In the genomic region with DNA sequence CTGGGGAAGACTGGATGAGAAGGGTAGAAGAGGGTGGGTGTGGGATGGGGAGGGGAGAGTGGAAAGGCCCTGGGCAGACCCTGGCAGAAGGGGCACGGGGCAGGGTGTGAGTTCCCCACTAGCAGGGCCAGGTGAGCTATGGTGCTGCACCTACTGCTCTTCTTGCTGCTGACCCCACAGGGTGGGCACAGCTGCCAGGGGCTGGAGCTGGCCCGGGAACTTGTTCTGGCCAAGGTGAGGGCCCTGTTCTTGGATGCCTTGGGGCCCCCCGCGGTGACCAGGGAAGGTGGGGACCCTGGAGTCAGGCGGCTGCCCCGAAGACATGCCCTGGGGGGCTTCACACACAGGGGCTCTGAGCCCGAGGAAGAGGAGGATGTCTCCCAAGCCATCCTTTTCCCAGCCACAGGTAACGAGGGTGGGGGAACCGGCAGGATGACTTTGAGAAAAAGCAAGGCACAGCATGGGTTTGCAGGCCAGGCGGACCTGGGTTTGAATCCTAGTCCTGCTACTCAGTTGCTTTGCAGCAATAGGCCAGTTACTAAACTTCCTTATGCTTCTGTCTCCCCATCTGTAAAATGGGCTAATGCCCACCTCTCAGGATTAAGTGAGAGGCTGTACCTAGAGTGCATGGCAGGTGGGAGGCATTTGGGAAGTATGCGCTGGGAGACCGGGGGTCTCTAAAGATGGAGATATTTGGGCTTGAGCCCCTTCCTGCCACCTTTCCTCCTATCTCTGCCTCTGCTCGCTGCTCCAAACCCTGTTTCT, we compare ENCODE assay signal across 11 cellular contexts. TPM values are rescaled to one million over a fixed set of nuclear protein-coding genes. Genes with fewer than 3 reads are reported as not detected.
DNase-seq lines count a peak whose midpoint lies in the region; ATAC-seq and TF ChIP-seq lines count a peak whose summit lies in the region.
"Had no signal": no experiment of that assay in that cellular context is flagged by ENCODE, and none has a peak within 500 bp of the region (broad histone marks: within the 10 kb centered on the region; RNA-seq: fewer than 3 reads in every experiment).

A gene with protein sequence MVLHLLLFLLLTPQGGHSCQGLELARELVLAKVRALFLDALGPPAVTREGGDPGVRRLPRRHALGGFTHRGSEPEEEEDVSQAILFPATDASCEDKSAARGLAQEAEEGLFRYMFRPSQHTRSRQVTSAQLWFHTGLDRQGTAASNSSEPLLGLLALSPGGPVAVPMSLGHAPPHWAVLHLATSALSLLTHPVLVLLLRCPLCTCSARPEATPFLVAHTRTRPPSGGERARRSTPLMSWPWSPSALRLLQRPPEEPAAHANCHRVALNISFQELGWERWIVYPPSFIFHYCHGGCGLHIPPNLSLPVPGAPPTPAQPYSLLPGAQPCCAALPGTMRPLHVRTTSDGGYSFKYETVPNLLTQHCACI (plus strand): TSS at position 74 of the 765 bp plus-strand sequence. CDS start 65 bp downstream, at position 139.

- peaks cover 28% of the 10 kb centered on the region for H3K27me3 ChIP-seq in AG04450 (ENCODE audit: control insufficient read depth, insufficient read depth, low read length)
- H3K27me3 ChIP-seq in PC-3 (ENCODE audit: low read length), result no peaks in the 10 kb centered on the region
- H3K27me3 ChIP-seq in esophagus squamous epithelium, result peaks cover 0 to 54% (median 0%) of the 10 kb centered on the region in 4 donors
- peaks cover 17% of the 10 kb centered on the region for H3K27me3 ChIP-seq in neural progenitor cell

- H3K27me3 Mint-ChIP-seq in neural progenitor cell (ENCODE audit: insufficient read depth, low read depth), result peaks cover 11% of the 10 kb centered on the region

- no peaks in the 10 kb centered on the region; the same call in 1 of the 2 replicates for H3K36me3 ChIP-seq in PC-3 (ENCODE audit: low read depth, low read length)
- H3K36me3 ChIP-seq in esophagus squamous epithelium, result peaks cover 0 to 7% (median 0%) of the 10 kb centered on the region in 3 donors
- H3K36me3 ChIP-seq in neural progenitor cell, result no peaks in the 10 kb centered on the region

- peaks cover 36% of the 10 kb centered on the region for H3K4me1 ChIP-seq in PC-3 (ENCODE audit: insufficient read depth, low read length)
- peaks cover 8 to 29% (median 9%) of the 10 kb centered on the region in 3 donors for H3K4me1 ChIP-seq in esophagus squamous epithelium
- peaks cover 27% of the 10 kb centered on the region for H3K4me1 ChIP-seq in neural progenitor cell

- POLR2A ChIA-PET in AG04450 (lab: Yijun Ruan, JAX), result interaction anchor here (2.4 kb wide), 1 partner anchor 12 kb away, joined by 13 read pairs; no protein-coding TSS in a partner anchor
- POLR2A ChIA-PET in PC-3 (lab: Charles Lee; ENCODE audit: unreplicated experiment), result no interaction called here

- H3K9me3 ChIP-seq in AG04450 (ENCODE audit: control insufficient read depth, insufficient read depth, low read length) (peaks cover 4% of the 10 kb centered on the region; the same call in 1 of the 2 replicates), PC-3 (ENCODE audit: low read length) (no peaks in the 10 kb centered on the region), esophagus squamous epithelium (no peaks in the 10 kb centered on the region), neural progenitor cell (ENCODE audit: low read depth) (no peaks in the 10 kb centered on the region)

- H3K27ac ChIP-seq in AG04450 (ENCODE audit: low read depth, low read length), result peak within 1 kb of the TSS; percentile 21
- H3K27ac ChIP-seq in PC-3 (ENCODE audit: low read length), result peak within 1 kb of the TSS; percentile 68
- peak within 1 kb of the TSS; percentile 70 to 89 (median 80) for H3K27ac ChIP-seq in esophagus squamous epithelium
- H3K27ac ChIP-seq in neural progenitor cell, result no peak within 1 kb of the TSS

- peak within 1 kb of the TSS; percentile 70 for H3K27ac Mint-ChIP-seq in neural progenitor cell

- WGBS in esophagus squamous epithelium, 2 donors, result 74 to 83% methylated on average over 9 to 10 of the region's 13 CpGs

- peak within 1 kb of the TSS; percentile 74 for H3K9ac ChIP-seq in PC-3 (ENCODE audit: low read length)
- H3K9ac ChIP-seq in neural progenitor cell, result no peak within 1 kb of the TSS

- no peaks in the 10 kb centered on the region for H3K9me3 Mint-ChIP-seq in neural progenitor cell

- no peaks in the 10 kb centered on the region for H3K9me2 ChIP-seq in PC-3 (replicated peaks; ENCODE audit: low read length)

- peaks cover 11% of the 10 kb centered on the region for H3K36me3 Mint-ChIP-seq in neural progenitor cell

- no peak for TF ChIP-seq CTCF in AG04450 (IDR thresholded peaks at IDR 0.05; ENCODE audit: low read depth, low read length)
- TF ChIP-seq CTCF in PC-3 (conservative IDR thresholded peaks at IDR 0.05; ENCODE audit: low read depth, low read length), result no peak
- no peak for TF ChIP-seq CTCF in esophagus squamous epithelium (IDR thresholded peaks at IDR 0.05)
- no peak for TF ChIP-seq CTCF in neural progenitor cell (IDR thresholded peaks at IDR 0.05)

- DNase-seq in AG04450 (ENCODE audit: low read depth, low spot score), result no peak
- no peak for DNase-seq in PC-3
- no peak for DNase-seq in esophagus squamous epithelium (lab: John Stamatoyannopoulos, UW)
- no peak for DNase-seq in neural progenitor cell (ENCODE audit: low spot score)
- no peak for DNase-seq in NCI-H69 (lab: John Stamatoyannopoulos, UW)
- DNase-seq in HPDE6-E6E7 (ENCODE audit: extremely low spot score), result no peak
- DNase-seq: central memory CD4-positive, alpha-beta T cell; stimulated activated CD4-positive, alpha-beta T cell treated with anti-CD3 and anti-CD28 coated beads, Interleukin-2, amount 100 ng/mL, for 48 hours had no signal

- no peaks in the 10 kb centered on the region for H3F3A ChIP-seq in PC-3 (ENCODE audit: low read length, unreplicated experiment)
- peaks cover 26% of the 10 kb centered on the region for H3F3A ChIP-seq in neural progenitor cell (ENCODE audit: low read depth)

- H3K4me2 ChIP-seq in PC-3 (ENCODE audit: low read length), result peak within 1 kb of the TSS; percentile 86
- peak within 1 kb of the TSS; percentile 93 for H3K4me2 ChIP-seq in neural progenitor cell

- intact Hi-C loops in PC-3 (cut with micrococcal nuclease) (no loop called here), esophagus squamous epithelium (cut with DNase I) (no loop called here)

- ATAC-seq in PC-3, result no peak
- ATAC-seq in GM21390 (IDR thresholded peaks at IDR 0.05; ENCODE audit: unreplicated experiment), result no peak
- no peak for ATAC-seq in HG02973 (IDR thresholded peaks at IDR 0.05; ENCODE audit: unreplicated experiment)

- H4K20me1 ChIP-seq in PC-3 (ENCODE audit: low read length) (no peaks in the 10 kb centered on the region), neural progenitor cell (ENCODE audit: low read depth) (peaks cover 19% of the 10 kb centered on the region)

- H3K4me1 Mint-ChIP-seq in neural progenitor cell, result peaks cover 52% of the 10 kb centered on the region

- peak within 1 kb of the TSS; percentile 64 for H2AFZ ChIP-seq in PC-3 (ENCODE audit: low read length)
- H2AFZ ChIP-seq in neural progenitor cell (replicated peaks), result peak within 1 kb of the TSS; percentile 55

- no peak for TF ChIP-seq POLR2A in esophagus squamous epithelium (IDR thresholded peaks at IDR 0.05)

- H3K79me2 ChIP-seq in PC-3 (ENCODE audit: low read length) (peaks cover 20% of the 10 kb centered on the region), neural progenitor cell (ENCODE audit: low read depth) (peaks cover 10% of the 10 kb centered on the region)

- CTCF ChIA-PET in AG04450 (lab: Charles Lee), result interaction anchor here (1.1 to 4.6 kb wide), 2 partner anchors 12 to 25 kb away, joined by 5 to 35 read pairs; no protein-coding TSS in a partner anchor
- CTCF ChIA-PET in PC-3 (lab: Charles Lee), result no interaction called here

- H3K4me3 ChIP-seq in AG04450 (ENCODE audit: low read depth, low read length) (peak within 1 kb of the TSS; percentile 68), PC-3 (ENCODE audit: low read length) (peak within 1 kb of the TSS; percentile 72), esophagus squamous epithelium (peak within 1 kb of the TSS; percentile 54 to 79 (median 72)), neural progenitor cell (peak within 1 kb of the TSS; percentile 69)

- H3K4me3 Mint-ChIP-seq in neural progenitor cell, result peak within 1 kb of the TSS; percentile 76

- BruUV-seq in PC-3 (replicated peaks; lab: Mats Ljungman, UMichigan), result no TSS peak

RNA-seq across cellular contexts. Expression of the gene that starts here (rescaled TPM):
- polyA plus RNA-seq in AG04450 (2011; rRNA removed), result 0.12 and 0.29 TPM in 2 replicates
- 0.17 and 0.18 TPM in 2 replicates for polyA minus RNA-seq in AG04450 (2011; rRNA and poly(A)+ RNA removed)
- total RNA-seq in PC-3 (2014; rRNA removed) (1.3 and 1.5 TPM in 2 replicates), esophagus squamous epithelium (not detected), neural progenitor cell (ENCODE audit: low replicate concordance) (0.31 TPM in 1 of 2 replicates, not detected in the other)
- total RNA-seq: T-helper 1 cell treated with Interleukin-12 subunit alpha and Interleukin-12 subunit beta and Interleukin-4 antibody, amounts not matched to agents 30 ng/mL and 1 ng/mL, for 36 hours had no signal
